ENCODE assay signal across 20 cellular contexts in genomic region chr1:238961790-238962189, GRCh38.
"Had no signal": no experiment of that assay in that cellular context is flagged by ENCODE, and none has a peak within 500 bp of the region (broad histone marks: within the 10 kb centered on the region; RNA-seq: fewer than 3 reads in every experiment).

No MANE protein-coding gene starts in this region.

- H3K9me3 Mint-ChIP-seq: nephron progenitor cell had no signal

- H3K4me1 Mint-ChIP-seq: nephron progenitor cell had no signal

- H3K36me3 ChIP-seq: adrenal gland, pancreas, tibial artery had no signal

- H3K4me3 ChIP-seq: adrenal gland, pancreas, psoas muscle, tibial artery had no signal

- H3K27me3 Mint-ChIP-seq: activated naive CD8-positive, alpha-beta T cell; stimulated activated naive CD8-positive, alpha-beta T cell treated with anti-CD3 and anti-CD28 coated beads, Interleukin-15, Interleukin-2, amounts not matched to agents 100 ng/mL and 50 ng/mL, for 24 hours had no signal

- H3K36me3 Mint-ChIP-seq: activated naive CD8-positive, alpha-beta T cell had no signal

- H3K27me3 ChIP-seq: adrenal gland, pancreas, tibial artery had no signal

- H3K4me3 Mint-ChIP-seq: activated naive CD8-positive, alpha-beta T cell; activated T-cell treated with anti-CD3 and anti-CD28 coated beads, Interleukin-2, amount 50 U/mL, for 4 hours; endodermal cell; nephron progenitor cell; stimulated activated naive CD8-positive, alpha-beta T cell treated with anti-CD3 and anti-CD28 coated beads, Interleukin-15, Interleukin-2, amounts not matched to agents 100 ng/mL and 50 ng/mL, for 24 hours had no signal

- DNase-seq: activated CD4-positive, alpha-beta T cell treated with anti-CD3 and anti-CD28 coated beads for 4 hours; activated CD4-positive, alpha-beta T cell treated with anti-CD3 and anti-CD28 coated beads, Interleukin-2, amount 50 U/mL, for 48 hours; activated CD4-positive, CD25-positive, alpha-beta regulatory T cell; activated CD8-positive, alpha-beta memory T cell treated with anti-CD3 and anti-CD28 coated beads, Interleukin-2, amount 50 U/mL, for 48 hours; activated naive CD4-positive, alpha-beta T cell; activated T-cell treated with anti-CD3 and anti-CD28 coated beads, Interleukin-2, amount 50 U/mL, for 4 hours; adrenal gland; cortex of kidney; endodermal cell; foreskin fibroblast; left colon; nephron progenitor cell; pancreas; psoas muscle; right cardiac atrium; stimulated activated CD4-positive, alpha-beta T cell treated with anti-CD3 and anti-CD28 coated beads, Interleukin-1b, Interleukin-23, amount 100 ng/mL, for 48 hours; tibial artery had no signal

- ATAC-seq: activated T-cell treated with anti-CD3 and anti-CD28 coated beads, Interleukin-2, amount 50 U/mL, for 4 hours; left colon; pancreas; psoas muscle; right cardiac atrium had no signal

- H3K9me3 ChIP-seq: adrenal gland, pancreas, psoas muscle, tibial artery had no signal

- H3K4me1 ChIP-seq: adrenal gland, pancreas, psoas muscle had no signal

- H3K27ac ChIP-seq: adrenal gland, pancreas, psoas muscle, tibial artery had no signal

- H3K27ac Mint-ChIP-seq: activated naive CD8-positive, alpha-beta T cell; activated T-helper 2 cell treated with anti-CD3 and anti-CD28 coated beads, Interferon-gamma antibody, Interleukin-2, Interleukin-4, amounts not matched to agents 10 μg/mL and 5 μg/mL and 100 μg/mL, durations not matched to agents 14 hours and 24 hours and 36 hours; endodermal cell; nephron progenitor cell; stimulated activated naive CD8-positive, alpha-beta T cell treated with anti-CD3 and anti-CD28 coated beads, Interleukin-15, Interleukin-2, amounts not matched to agents 100 ng/mL and 50 ng/mL, for 24 hours had no signal
